In the genomic region with DNA sequence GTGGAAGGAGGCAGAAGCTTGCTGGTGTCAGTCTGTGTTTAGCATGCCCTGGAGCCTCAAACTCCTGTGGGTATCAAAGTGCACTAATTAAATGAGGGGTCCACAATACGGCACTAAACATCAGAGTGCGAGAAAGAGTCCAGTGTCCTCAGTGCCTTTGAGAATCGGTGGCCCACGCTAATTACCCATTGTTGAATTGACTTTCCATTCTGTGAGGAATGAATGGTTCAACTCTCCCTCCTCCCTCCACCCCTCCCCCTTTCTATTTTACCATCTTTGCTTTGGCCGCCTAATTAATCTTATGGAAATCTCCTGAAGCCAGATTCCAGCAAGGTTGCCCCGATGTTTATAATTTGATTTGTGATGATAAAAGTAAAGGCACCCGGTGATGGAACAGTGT, we compare ENCODE assay signal across 30 cellular contexts.
"Had no signal": no experiment of that assay in that cellular context is flagged by ENCODE, and none has a peak within 500 bp of the region (broad histone marks: within the 10 kb centered on the region; RNA-seq: fewer than 3 reads in every experiment).

No MANE protein-coding gene starts in this region.

- H3K36me3 ChIP-seq: ascending aorta, breast epithelium, Peyer's patch, SJSA1 had no signal

- H3K4me3 ChIP-seq: ascending aorta, breast epithelium, K562, Peyer's patch, SJSA1 had no signal

- H3K9me3 ChIP-seq: ascending aorta, breast epithelium, Peyer's patch, SJSA1, SK-N-SH had no signal

- H3K4me1 ChIP-seq: ascending aorta, breast epithelium, Peyer's patch, SJSA1 had no signal

- H3K27me3 ChIP-seq: ascending aorta, breast epithelium, Peyer's patch, SJSA1 had no signal

- DNase-seq: activated CD4-positive, alpha-beta T cell treated with anti-CD3 and anti-CD28 coated beads for 36 hours; activated CD4-positive, alpha-beta T cell treated with anti-CD3 and anti-CD28 coated beads, Interleukin-2, amount 10 ng/mL, durations not matched to agents 7 days and 5 days; activated CD4-positive, alpha-beta T cell treated with anti-CD3 and anti-CD28 coated beads, Interleukin-2, amount 50 U/mL, for 48 hours; activated CD8-positive, alpha-beta T cell treated with anti-CD3 and anti-CD28 coated beads, Interleukin-2, amount 10 ng/mL, durations not matched to agents 7 days and 5 days; activated gamma-delta T cell; activated naive CD4-positive, alpha-beta T cell treated with Interleukin-2 at 50 U/mL for 16 hours; activated naive CD8-positive, alpha-beta T cell treated with anti-CD3 and anti-CD28 coated beads, Interleukin-2, amount 10 ng/mL, durations not matched to agents 7 days and 5 days; activated T-cell treated with anti-CD3 and anti-CD28 coated beads, Interleukin-2, amount 50 U/mL, for 24 hours; amygdala; NCI-H1105; NCI-H1417 treated with DMSO at 0.1 percent for 48 hours; NCI-H187 treated with DMSO at 0.1 percent for 48 hours; NCI-H2081; NCI-H2171 treated with DMSO at 0.1 percent for 48 hours; NCI-H2227 treated with DMSO at 0.1 percent for 48 hours; NCI-H446; NCI-H510A treated with DMSO at 0.1 percent for 48 hours; NCI-H526 treated with DMSO at 0.1 percent for 48 hours; NK-92 treated with Interleukin-12 subunit alpha and Interleukin-12 subunit beta, amount 100 ng/mL, for 24 hours; PC-3; Peyer's patch; RPMI8226; SHP77 treated with DMSO at 0.1 percent for 48 hours; SK-N-SH had no signal

- H3K27ac ChIP-seq: ascending aorta, breast epithelium, Peyer's patch, SJSA1 had no signal

- H3K4me2 ChIP-seq: SK-N-SH had no signal

- ATAC-seq: activated CD4-positive, alpha-beta T cell treated with anti-CD3 and anti-CD28 coated beads for 36 hours; activated CD4-positive, CD25-positive, alpha-beta regulatory T cell treated with anti-CD3 and anti-CD28 coated beads, Interleukin-2, amount 50 U/mL, for 24 hours; activated CD8-positive, alpha-beta T cell treated with anti-CD3 and anti-CD28 coated beads, Interleukin-2, amount 10 ng/mL, durations not matched to agents 7 days and 5 days; K562; PC-3; WTC11 had no signal
